ENCODE assay signal across 15 cellular contexts in the genomic region with DNA sequence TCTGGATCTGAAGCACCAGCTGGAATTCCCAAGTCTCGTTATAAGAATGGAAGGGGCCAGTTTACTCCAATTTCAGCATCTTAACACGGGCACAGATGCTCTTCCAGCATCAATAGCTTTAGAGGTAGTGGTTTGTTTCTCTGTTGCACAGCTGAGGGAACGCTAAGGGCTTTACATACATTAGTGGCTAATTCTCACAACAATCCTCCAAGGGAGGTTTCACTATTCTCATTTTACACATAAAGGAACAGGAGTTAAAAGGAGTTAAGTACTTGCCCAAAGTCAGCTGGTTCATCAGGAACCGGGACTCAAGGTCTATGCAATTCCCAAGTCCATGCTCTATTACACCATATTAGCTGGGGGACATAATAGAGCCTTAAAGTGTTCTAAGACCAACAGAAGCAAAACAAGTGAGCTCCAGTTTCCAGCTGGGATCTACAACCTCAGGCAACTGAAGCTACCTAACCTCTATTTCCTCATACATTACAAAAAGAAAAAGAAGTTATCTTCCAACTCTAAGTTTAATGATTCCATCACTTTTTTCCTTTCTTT. TPM values are rescaled to one million over a fixed set of nuclear protein-coding genes. Genes with fewer than 3 reads are reported as not detected.
A peak's percentile ranks its signal among the peaks of the same experiment; 100 is the strongest.
DNase-seq lines count a peak whose midpoint lies in the region; ATAC-seq and TF ChIP-seq lines count a peak whose summit lies in the region.
"Had no signal": no experiment of that assay in that cellular context is flagged by ENCODE, and none has a peak within 500 bp of the region (broad histone marks: within the 10 kb centered on the region; RNA-seq: fewer than 3 reads in every experiment).

No MANE protein-coding gene starts in this region.

- no peak for DNase-seq in activated CD4-positive, alpha-beta T cell treated with anti-CD3 and anti-CD28 coated beads, Interleukin-2, amount 10 ng/mL, durations not matched to agents 7 days and 5 days
- DNase-seq in activated CD4-positive, alpha-beta T cell treated with anti-CD3 and anti-CD28 coated beads for 48 hours = no peak
- DNase-seq in T-cell (no peak), glutamatergic neuron (no peak), transverse colon (no peak), midbrain (lab: John Stamatoyannopoulos, UW) (no peak)
- no peak for DNase-seq in NK-92 treated with Interleukin-12 subunit alpha and Interleukin-12 subunit beta, amount 100 ng/mL, for 24 hours (lab: John Stamatoyannopoulos, UW)
- DNase-seq: activated CD4-positive, alpha-beta T cell treated with anti-CD3 and anti-CD28 coated beads, Interleukin-2, amount 50 U/mL, for 4 hours; activated effector memory CD4-positive, alpha-beta T cell treated with Interleukin-2 at 50 U/mL for 16 hours; central memory CD4-positive, alpha-beta T cell; left ventricle myocardium superior; NCI-H1694; spleen had no signal

- no peaks in the 10 kb centered on the region for H3K9me3 ChIP-seq in transverse colon
- H3K9me3 ChIP-seq: spleen had no signal

- peaks cover 80% of the 10 kb centered on the region for H3K36me3 Mint-ChIP-seq in activated CD4-positive, alpha-beta T cell treated with anti-CD3 and anti-CD28 coated beads, Interleukin-2, amount 10 ng/mL, durations not matched to agents 7 days and 5 days (ENCODE audit: low read depth)
- H3K36me3 Mint-ChIP-seq in T-cell (peaks cover 28% of the 10 kb centered on the region), glutamatergic neuron (ENCODE audit: unreplicated experiment) (peaks cover 5% of the 10 kb centered on the region)

- H3K27ac Mint-ChIP-seq in activated CD4-positive, alpha-beta T cell treated with anti-CD3 and anti-CD28 coated beads, Interleukin-2, amount 10 ng/mL, durations not matched to agents 7 days and 5 days = peak overlapping the region; percentile 70
- H3K27ac Mint-ChIP-seq in T-cell = peak overlapping the region; percentile 40 to 61
- H3K27ac Mint-ChIP-seq in glutamatergic neuron (ENCODE audit: unreplicated experiment) = peak overlapping the region; percentile 77

- in situ Hi-C loops in transverse colon (cut with MboI; ENCODE audit: low pct_ligation_motif_present in 1 of 4, low pct_unique_long_range_greater_than_20kb in 1 of 4, low sequenced_read_pairs in 3 of 4) = no loop called here

- TF ChIP-seq EP300 in transverse colon (IDR thresholded peaks at IDR 0.05; ENCODE audit: low read depth) = no peak

- POLR2A ChIA-PET in activated CD4-positive, alpha-beta T cell treated with anti-CD3 and anti-CD28 coated beads, Interleukin-2, amount 10 ng/mL, durations not matched to agents 7 days and 5 days (lab: Charles Lee) = no interaction called here
- POLR2A ChIA-PET in T-cell (lab: Charles Lee) = interaction anchor here in 1 of 2 donors (0.6 to 0.9 kb wide), 2 partner anchors 9 to 163 kb away, joined by 4 read pairs; no protein-coding TSS in a partner anchor

- H3K4me1 Mint-ChIP-seq in activated CD4-positive, alpha-beta T cell treated with anti-CD3 and anti-CD28 coated beads, Interleukin-2, amount 10 ng/mL, durations not matched to agents 7 days and 5 days = peaks cover 85% of the 10 kb centered on the region
- peaks cover 80 to 86% (median 83%) of the 10 kb centered on the region in 3 donors for H3K4me1 Mint-ChIP-seq in T-cell
- peaks cover 17% of the 10 kb centered on the region for H3K4me1 Mint-ChIP-seq in glutamatergic neuron (ENCODE audit: low read depth, unreplicated experiment)

- no peak for TF ChIP-seq POLR2A in transverse colon (IDR thresholded peaks at IDR 0.05)

- peaks cover 8% of the 10 kb centered on the region for H3K9me3 Mint-ChIP-seq in activated CD4-positive, alpha-beta T cell treated with anti-CD3 and anti-CD28 coated beads, Interleukin-2, amount 10 ng/mL, durations not matched to agents 7 days and 5 days
- H3K9me3 Mint-ChIP-seq in T-cell = no peaks in the 10 kb centered on the region
- peaks cover 3% of the 10 kb centered on the region for H3K9me3 Mint-ChIP-seq in glutamatergic neuron (ENCODE audit: unreplicated experiment)
- H3K9me3 Mint-ChIP-seq: IgD-negative memory B cell had no signal

- 75 to 86% methylated on average over 2 to 4 of the region's 4 CpGs for WGBS in transverse colon (ENCODE audit: low coverage in 1 of 2), 2 donors

- H3K27me3 ChIP-seq in transverse colon = no peaks in the 10 kb centered on the region
- H3K27me3 ChIP-seq: spleen had no signal

- no peak for TF ChIP-seq CTCF in glutamatergic neuron (IDR thresholded peaks at IDR 0.05; ENCODE audit: partially characterized antibody, unreplicated experiment)
- no peak for TF ChIP-seq CTCF in transverse colon (IDR thresholded peaks at IDR 0.05)

- intact Hi-C loops in transverse colon (cut with DNase I; ENCODE audit: low total_unique reads) = no loop called here

- H3K27ac ChIP-seq in transverse colon = peak overlapping the region; percentile 61 to 80 (median 74)

- no peaks in the 10 kb centered on the region for H3K27me3 Mint-ChIP-seq in activated CD4-positive, alpha-beta T cell treated with anti-CD3 and anti-CD28 coated beads, Interleukin-2, amount 10 ng/mL, durations not matched to agents 7 days and 5 days
- no peaks in the 10 kb centered on the region for H3K27me3 Mint-ChIP-seq in T-cell
- peaks cover 1% of the 10 kb centered on the region for H3K27me3 Mint-ChIP-seq in glutamatergic neuron (ENCODE audit: unreplicated experiment)
- H3K27me3 Mint-ChIP-seq: IgD-negative memory B cell had no signal

- H3K4me1 ChIP-seq in transverse colon = peaks cover 17 to 64% (median 41%) of the 10 kb centered on the region in 4 donors

- H3K36me3 ChIP-seq in transverse colon = no peaks in the 10 kb centered on the region

- no peak overlapping the region for H3K4me3 ChIP-seq in transverse colon
- H3K4me3 ChIP-seq: spleen had no signal

- CTCF ChIA-PET in activated CD4-positive, alpha-beta T cell treated with anti-CD3 and anti-CD28 coated beads, Interleukin-2, amount 10 ng/mL, durations not matched to agents 7 days and 5 days (lab: Charles Lee) = interaction anchor here (0.9 to 1.5 kb wide), 3 partner anchors 26 to 31 kb away, joined by 3 read pairs; no protein-coding TSS in a partner anchor
- CTCF ChIA-PET in T-cell (lab: Charles Lee) = interaction anchor here (0.5 to 1.4 kb wide), 6 partner anchors 8 to 404 kb away, joined by 3 to 5 read pairs (median 4); no protein-coding TSS in a partner anchor

- ATAC-seq in T-cell (replicated peaks in 1 of 4) (no peak), GM21576 (IDR thresholded peaks at IDR 0.05; ENCODE audit: unreplicated experiment) (no peak)
- ATAC-seq: left ventricle myocardium superior had no signal

- no peak overlapping the region for H3K4me3 Mint-ChIP-seq in activated CD4-positive, alpha-beta T cell treated with anti-CD3 and anti-CD28 coated beads, Interleukin-2, amount 10 ng/mL, durations not matched to agents 7 days and 5 days
- H3K4me3 Mint-ChIP-seq in T-cell (no peak overlapping the region), glutamatergic neuron (ENCODE audit: unreplicated experiment) (no peak overlapping the region)
- H3K4me3 Mint-ChIP-seq: IgD-negative memory B cell had no signal

RNA-seq across cellular contexts. Expression of a gene that starts 9.9 kb away (rescaled TPM):
- total RNA-seq in activated CD4-positive, alpha-beta T cell treated with anti-CD3 and anti-CD28 coated beads, Interleukin-2, amount 10 ng/mL, durations not matched to agents 7 days and 5 days = 10 to 100 TPM; 83.2 to 87.3 TPM
- 10 to 100 TPM; 40.0 to 63.9 (median 44.6) TPM for total RNA-seq in T-cell
- total RNA-seq in glutamatergic neuron (ENCODE audit: unreplicated experiment) = 51.4 TPM
- 100 to 1,000 TPM; 108 to 298 (median 127) TPM for total RNA-seq in transverse colon
